Comparison of ENCODE assay signal across 26 cellular contexts in genomic region chr22:50694099-50694498, GRCh38. TPM values are rescaled to one million over a fixed set of nuclear protein-coding genes. Genes with fewer than 3 reads are reported as not detected.
DNase-seq lines count a peak whose midpoint lies in the region; ATAC-seq, FAIRE-seq and TF ChIP-seq lines count a peak whose summit lies in the region.
"Had no signal": no experiment of that assay in that cellular context is flagged by ENCODE, and none has a peak within 500 bp of the region (broad histone marks: within the 10 kb centered on the region; RNA-seq: fewer than 3 reads in every experiment).

No MANE protein-coding gene starts in this region.

- peaks cover 1% of the 10 kb centered on the region for H3K27me3 Mint-ChIP-seq in activated CD8-positive, alpha-beta T cell treated with anti-CD3 and anti-CD28 coated beads for 36 hours
- H3K27me3 Mint-ChIP-seq in activated CD8-positive, alpha-beta T cell treated with anti-CD3 and anti-CD28 coated beads, Interleukin-2, amount 10 ng/mL, durations not matched to agents 7 days and 5 days (ENCODE audit: low read depth): peaks cover 15% of the 10 kb centered on the region
- H3K27me3 Mint-ChIP-seq: activated naive CD8-positive, alpha-beta T cell treated with anti-CD3 and anti-CD28 coated beads for 36 hours had no signal

- no peak overlapping the region for H3K4me3 Mint-ChIP-seq in activated CD8-positive, alpha-beta T cell treated with anti-CD3 and anti-CD28 coated beads for 36 hours
- no peak overlapping the region for H3K4me3 Mint-ChIP-seq in activated CD8-positive, alpha-beta T cell treated with anti-CD3 and anti-CD28 coated beads, Interleukin-2, amount 10 ng/mL, durations not matched to agents 7 days and 5 days
- H3K4me3 Mint-ChIP-seq: activated naive CD8-positive, alpha-beta T cell treated with anti-CD3 and anti-CD28 coated beads for 36 hours; dendritic cell treated with granulocyte-macrophage colony-stimulating factor and Interleukin-4, amounts not matched to agents 40 ng/mL and 50 ng/mL, for 4 days; neural progenitor cell; T-helper 2 cell treated with Interferon-gamma antibody and Interleukin-4, amounts not matched to agents 5 μg/mL and 100 μg/mL, for 36 hours; WTC11 had no signal

- no peak overlapping the region for H3K27ac Mint-ChIP-seq in activated CD8-positive, alpha-beta T cell treated with anti-CD3 and anti-CD28 coated beads for 36 hours
- H3K27ac Mint-ChIP-seq in activated CD8-positive, alpha-beta T cell treated with anti-CD3 and anti-CD28 coated beads, Interleukin-2, amount 10 ng/mL, durations not matched to agents 7 days and 5 days: no peak overlapping the region
- H3K27ac Mint-ChIP-seq: activated naive CD8-positive, alpha-beta T cell treated with anti-CD3 and anti-CD28 coated beads for 36 hours; dendritic cell treated with granulocyte-macrophage colony-stimulating factor and Interleukin-4, amounts not matched to agents 40 ng/mL and 50 ng/mL, for 4 days; neural progenitor cell; T-helper 2 cell treated with Interferon-gamma antibody and Interleukin-4, amounts not matched to agents 5 μg/mL and 100 μg/mL, for 36 hours; WTC11 had no signal

- CTCF ChIA-PET in activated CD8-positive, alpha-beta T cell treated with anti-CD3 and anti-CD28 coated beads for 36 hours (lab: Charles Lee): interaction anchor here (1.1 kb wide), 1 partner anchor 73 kb away, joined by 3 read pairs; no protein-coding TSS in a partner anchor
- CTCF ChIA-PET in activated CD8-positive, alpha-beta T cell treated with anti-CD3 and anti-CD28 coated beads, Interleukin-2, amount 10 ng/mL, durations not matched to agents 7 days and 5 days (lab: Charles Lee): interaction anchor here (1.0 to 1.3 kb wide), 3 partner anchors 8 to 169 kb away, joined by 3 read pairs; partner anchors contain the start of gene SCO2

- no peaks in the 10 kb centered on the region for H3K27me3 ChIP-seq in bronchial epithelial cell (ENCODE audit: control insufficient read depth, insufficient read depth, low read length)
- H3K27me3 ChIP-seq: BLaER1, brain microvascular endothelial cell had no signal

- no peaks in the 10 kb centered on the region for H3K9me3 Mint-ChIP-seq in activated CD8-positive, alpha-beta T cell treated with anti-CD3 and anti-CD28 coated beads for 36 hours
- H3K9me3 Mint-ChIP-seq in activated CD8-positive, alpha-beta T cell treated with anti-CD3 and anti-CD28 coated beads, Interleukin-2, amount 10 ng/mL, durations not matched to agents 7 days and 5 days (ENCODE audit: insufficient read depth): no peaks in the 10 kb centered on the region
- H3K9me3 Mint-ChIP-seq: activated naive CD8-positive, alpha-beta T cell treated with anti-CD3 and anti-CD28 coated beads for 36 hours; dendritic cell treated with granulocyte-macrophage colony-stimulating factor and Interleukin-4, amounts not matched to agents 40 ng/mL and 50 ng/mL, for 4 days; T-helper 2 cell treated with Interferon-gamma antibody and Interleukin-4, amounts not matched to agents 5 μg/mL and 100 μg/mL, for 36 hours had no signal

- POLR2A ChIA-PET in activated CD8-positive, alpha-beta T cell treated with anti-CD3 and anti-CD28 coated beads for 36 hours (lab: Charles Lee): interaction anchor here (1.2 kb wide), 1 partner anchor 9 kb away, joined by 3 read pairs; no protein-coding TSS in a partner anchor
- POLR2A ChIA-PET in activated CD8-positive, alpha-beta T cell treated with anti-CD3 and anti-CD28 coated beads, Interleukin-2, amount 10 ng/mL, durations not matched to agents 7 days and 5 days (lab: Charles Lee): no interaction called here

- no peak for TF ChIP-seq CTCF in activated CD8-positive, alpha-beta T cell treated with anti-CD3 and anti-CD28 coated beads for 36 hours (IDR thresholded peaks at IDR 0.05)
- no peak for TF ChIP-seq CTCF in bronchial epithelial cell (IDR thresholded peaks at IDR 0.05; ENCODE audit: insufficient read depth, low read length, severe bottlenecking)
- no peak for TF ChIP-seq CTCF in mucosa of descending colon (IDR thresholded peaks at IDR 0.05)

- H3K4me3 ChIP-seq in bronchial epithelial cell (ENCODE audit: low read depth, low read length) (no peak overlapping the region), mucosa of descending colon (no peak overlapping the region)
- H3K4me3 ChIP-seq: A549, BLaER1, neural progenitor cell, PC-9, psoas muscle, SJCRH30 had no signal

- FAIRE-seq in bronchial epithelial cell (lab: Jason Lieb, UNC): no peak
- FAIRE-seq: A549, HepG2 had no signal

- H3K36me3 Mint-ChIP-seq in activated CD8-positive, alpha-beta T cell treated with anti-CD3 and anti-CD28 coated beads for 36 hours (ENCODE audit: low read depth): no peaks in the 10 kb centered on the region
- H3K36me3 Mint-ChIP-seq in activated CD8-positive, alpha-beta T cell treated with anti-CD3 and anti-CD28 coated beads, Interleukin-2, amount 10 ng/mL, durations not matched to agents 7 days and 5 days (ENCODE audit: low read depth): no peaks in the 10 kb centered on the region
- H3K36me3 Mint-ChIP-seq: activated naive CD8-positive, alpha-beta T cell treated with anti-CD3 and anti-CD28 coated beads for 36 hours had no signal

- intact Hi-C loops in activated CD8-positive, alpha-beta T cell treated with anti-CD3 and anti-CD28 coated beads for 36 hours (cut with micrococcal nuclease): no loop called here
- intact Hi-C loops in mucosa of descending colon (cut with DNase I, micrococcal nuclease): no loop called here

- no peak for ATAC-seq in activated CD8-positive, alpha-beta T cell treated with anti-CD3 and anti-CD28 coated beads for 36 hours
- no peak for ATAC-seq in activated CD8-positive, alpha-beta T cell treated with anti-CD3 and anti-CD28 coated beads, Interleukin-2, amount 10 ng/mL, durations not matched to agents 7 days and 5 days
- no peak for ATAC-seq in mucosa of descending colon
- ATAC-seq: A549, HepG2, left cardiac atrium, psoas muscle, WTC11 had no signal

- no peaks in the 10 kb centered on the region for H3K9me3 ChIP-seq in mucosa of descending colon
- H3K9me3 ChIP-seq: A549, BLaER1, psoas muscle, SJCRH30 had no signal

- peaks cover 4% of the 10 kb centered on the region for H3K4me1 ChIP-seq in mucosa of descending colon (ENCODE audit: low read depth)
- H3K4me1 ChIP-seq: BLaER1, SJCRH30 had no signal

- peak; percentile 20 for DNase-seq in activated CD8-positive, alpha-beta T cell treated with anti-CD3 and anti-CD28 coated beads for 36 hours
- no peak for DNase-seq in activated CD8-positive, alpha-beta T cell treated with anti-CD3 and anti-CD28 coated beads, Interleukin-2, amount 10 ng/mL, durations not matched to agents 7 days and 5 days
- DNase-seq in NAMALWA (ENCODE audit: low spot score) (peak; percentile 30), bronchial epithelial cell (ENCODE audit: low read depth) (peak; percentile 28), renal cortical epithelial cell (ENCODE audit: low read depth) (peak; percentile 18), NK-92 (lab: John Stamatoyannopoulos, UW; ENCODE audit: unreplicated experiment) (no peak), mucosa of descending colon (no peak), COR-L47 (lab: John Stamatoyannopoulos, UW) (no peak)
- DNase-seq: activated naive CD8-positive, alpha-beta T cell treated with anti-CD3 and anti-CD28 coated beads for 36 hours; brain microvascular endothelial cell; GDM1; left cardiac atrium; NCI-H524 treated with DMSO at 0.1 percent for 48 hours; PC-9; SJCRH30; stimulated activated CD8-positive, alpha-beta memory T cell treated with anti-CD3 and anti-CD28 coated beads, Interleukin-4, amount 100 ng/mL, for 48 hours had no signal

- H3K4me1 Mint-ChIP-seq in activated CD8-positive, alpha-beta T cell treated with anti-CD3 and anti-CD28 coated beads for 36 hours (ENCODE audit: low read depth): no peaks in the 10 kb centered on the region
- peaks cover 1% of the 10 kb centered on the region for H3K4me1 Mint-ChIP-seq in activated CD8-positive, alpha-beta T cell treated with anti-CD3 and anti-CD28 coated beads, Interleukin-2, amount 10 ng/mL, durations not matched to agents 7 days and 5 days (ENCODE audit: low read depth)
- H3K4me1 Mint-ChIP-seq: activated naive CD8-positive, alpha-beta T cell treated with anti-CD3 and anti-CD28 coated beads for 36 hours had no signal

- H3K36me3 ChIP-seq in bronchial epithelial cell (ENCODE audit: control insufficient read depth, insufficient read depth, low read length) (no peaks in the 10 kb centered on the region), mucosa of descending colon (ENCODE audit: low read depth) (no peaks in the 10 kb centered on the region)
- H3K36me3 ChIP-seq: brain microvascular endothelial cell, neural progenitor cell, SJCRH30 had no signal

RNA-seq across cellular contexts. Expression of gene SHANK3, which starts 21.5 kb away (rescaled TPM):
- under 1 TPM; 0.16 to 0.22 TPM for total RNA-seq in activated CD8-positive, alpha-beta T cell treated with anti-CD3 and anti-CD28 coated beads for 36 hours
- total RNA-seq in activated CD8-positive, alpha-beta T cell treated with anti-CD3 and anti-CD28 coated beads, Interleukin-2, amount 10 ng/mL, durations not matched to agents 7 days and 5 days: under 1 TPM in 1 of 2 experiments, not detected in 1; 0.05 TPM
- total RNA-seq in bronchial epithelial cell: 0.79 and 0.90 TPM in 2 replicates
- total RNA-seq in renal cortical epithelial cell: 0.87 and 1.7 TPM in 2 replicates
- total RNA-seq in mucosa of descending colon: 10 to 100 TPM in 1 of 3 donors, 1 to 10 TPM in 2; 3.9 to 14.2 (median 7.1) TPM

RNA-seq across cellular contexts. Expression of gene ACR, which starts 43.9 kb away (rescaled TPM):
- not detected for total RNA-seq in activated CD8-positive, alpha-beta T cell treated with anti-CD3 and anti-CD28 coated beads for 36 hours
- not detected for total RNA-seq in activated CD8-positive, alpha-beta T cell treated with anti-CD3 and anti-CD28 coated beads, Interleukin-2, amount 10 ng/mL, durations not matched to agents 7 days and 5 days
- not detected in 2 replicates for total RNA-seq in bronchial epithelial cell
- not detected in 2 replicates for total RNA-seq in renal cortical epithelial cell
- total RNA-seq in mucosa of descending colon: 1 to 10 TPM in 1 of 3 donors, under 1 TPM in 2; 0.41 to 1.4 (median 0.43) TPM
- total RNA-seq: activated CD8-positive, alpha-beta memory T cell treated with anti-CD3 and anti-CD28 coated beads for 36 hours; activated naive CD8-positive, alpha-beta T cell treated with anti-CD3 and anti-CD28 coated beads for 36 hours; HepG2; MCF 10A; PC-9; SJCRH30 had no signal

Comparison
In these comparisons a context has a peak if more than half of its experiments do, and no peak if none do; other contexts are left out.
1. DNase-seq: peak in activated CD8-positive, alpha-beta T cell treated with anti-CD3 and anti-CD28 coated beads for 36 hours (single experiment), NAMALWA (single experiment), bronchial epithelial cell (single experiment) and renal cortical epithelial cell (single experiment); none in activated CD8-positive, alpha-beta T cell treated with anti-CD3 and anti-CD28 coated beads, Interleukin-2, amount 10 ng/mL, durations not matched to agents 7 days and 5 days (single experiment), NK-92 (single experiment), mucosa of descending colon (0 of 3) and COR-L47 (single experiment).